Comparison of ENCODE assay signal across 27 cellular contexts in the genomic region with DNA sequence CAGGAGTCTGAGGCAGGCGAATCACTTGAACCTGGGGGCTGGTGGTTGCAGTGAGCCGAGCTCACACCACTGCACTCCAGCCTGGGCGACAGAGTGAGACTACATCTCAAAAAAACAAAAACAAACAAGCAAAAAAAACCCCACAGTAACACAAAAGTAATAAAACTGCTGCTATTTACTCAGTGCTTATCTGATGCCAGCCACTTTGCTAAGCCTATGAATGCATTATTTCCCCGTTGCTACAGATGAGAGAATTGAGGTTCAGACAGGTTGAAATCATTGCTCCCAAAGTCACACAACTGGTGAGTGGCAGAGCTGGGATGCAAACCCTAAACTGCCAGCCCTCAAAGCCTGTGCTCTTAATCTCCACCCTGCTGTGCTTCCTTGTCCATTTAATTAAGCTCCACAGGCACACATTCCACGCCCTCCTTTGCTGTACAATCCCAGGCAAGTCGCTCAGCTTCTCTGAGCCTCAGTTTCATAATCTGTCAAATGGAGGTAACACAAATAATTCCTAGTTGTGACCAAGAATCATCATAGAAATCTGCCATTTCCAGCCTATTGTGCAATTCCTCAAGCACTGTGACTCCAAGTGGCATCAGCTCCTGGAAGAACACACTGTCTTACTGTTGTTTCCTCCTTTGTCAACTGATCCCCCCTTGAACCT. TPM values are rescaled to one million over a fixed set of nuclear protein-coding genes. Genes with fewer than 3 reads are reported as not detected.
A peak's percentile ranks its signal among the peaks of the same experiment; 100 is the strongest.
DNase-seq lines count a peak whose midpoint lies in the region; TF ChIP-seq lines count a peak whose summit lies in the region.
"Had no signal": no experiment of that assay in that cellular context is flagged by ENCODE, and none has a peak within 500 bp of the region (broad histone marks: within the 10 kb centered on the region; RNA-seq: fewer than 3 reads in every experiment).

No MANE protein-coding gene starts in this region.

- H3K4me3 Mint-ChIP-seq in endodermal cell (no peak overlapping the region), osteocyte (ENCODE audit: unreplicated experiment) (no peak overlapping the region)
- H3K4me3 Mint-ChIP-seq: activated T-helper 17 cell treated with anti-CD3 and anti-CD28 coated beads, Interleukin-2, amount 50 U/mL, for 72 hours; CD8-positive, alpha-beta memory T cell; immature natural killer cell; memory B cell had no signal

- peak; percentile 42 for DNase-seq in ELF-1 (ENCODE audit: low read depth, low spot score)
- DNase-seq in NCI-H69 (lab: John Stamatoyannopoulos, UW): peak; percentile 77
- DNase-seq in endodermal cell: peak; percentile 74
- peak; percentile 30 for DNase-seq in osteocyte (ENCODE audit: extremely low spot score, unreplicated experiment)
- no peak for DNase-seq in COLO668 (lab: John Stamatoyannopoulos, UW; ENCODE audit: unreplicated experiment)
- DNase-seq in GM19238 (ENCODE audit: insufficient read length, low spot score): no peak
- no peak for DNase-seq in GM19240 (ENCODE audit: insufficient read length, low spot score)
- DNase-seq: activated CD4-positive, alpha-beta T cell treated with anti-CD3 and anti-CD28 coated beads, Interleukin-2, amount 50 U/mL, for 48 hours; activated CD8-positive, alpha-beta memory T cell treated with anti-CD3 and anti-CD28 coated beads, Interleukin-2, amount 50 U/mL, for 4 hours; aorta; CD8-positive, alpha-beta memory T cell; DMS79 treated with DMSO at 0.1 percent for 48 hours; effector memory CD4-positive, alpha-beta T cell; heart left ventricle; immature natural killer cell; Kasumi-1; NCI-H1694; NCI-H2171 treated with DMSO at 0.1 percent for 48 hours; NCI-H526; psoas muscle; SIG-M5; stimulated activated CD4-positive, alpha-beta T cell treated with anti-CD3 and anti-CD28 coated beads, Interleukin-4, amount 100 ng/mL, for 4 hours; stimulated activated naive CD4-positive, alpha-beta T cell; SW 1271 had no signal

- no peak overlapping the region for H3K27ac ChIP-seq in endodermal cell (ENCODE audit: low read depth, low read length)
- H3K27ac ChIP-seq: heart left ventricle, psoas muscle had no signal

- H3K4me1 ChIP-seq in endodermal cell (ENCODE audit: control insufficient read depth, insufficient read depth, low read length): no peaks in the 10 kb centered on the region
- H3K4me1 ChIP-seq: psoas muscle had no signal

- no peaks in the 10 kb centered on the region for H3K36me3 ChIP-seq in endodermal cell (ENCODE audit: control insufficient read depth, insufficient read depth, low read length)

- H3K9ac ChIP-seq in endodermal cell (ENCODE audit: extremely low read depth, low read length, poor library complexity, severe bottlenecking): no peak overlapping the region

- H3K9me3 Mint-ChIP-seq in endodermal cell (peaks cover 6% of the 10 kb centered on the region), osteocyte (ENCODE audit: unreplicated experiment) (peaks cover 18% of the 10 kb centered on the region)
- H3K9me3 Mint-ChIP-seq: activated T-helper 17 cell treated with anti-CD3 and anti-CD28 coated beads, Interleukin-2, amount 50 U/mL, for 72 hours; immature natural killer cell had no signal

- H3K27ac Mint-ChIP-seq in endodermal cell (no peak overlapping the region), osteocyte (ENCODE audit: unreplicated experiment) (no peak overlapping the region)
- H3K27ac Mint-ChIP-seq: activated naive CD4-positive, alpha-beta T cell treated with anti-CD3 and anti-CD28 coated beads, Interleukin-2, amount 50 U/mL, for 72 hours; activated T-helper 17 cell treated with anti-CD3 and anti-CD28 coated beads, Interleukin-2, amount 50 U/mL, for 72 hours; immature natural killer cell; memory B cell had no signal

- H3K27me3 Mint-ChIP-seq in endodermal cell (ENCODE audit: insufficient read depth) (peaks cover 21% of the 10 kb centered on the region), osteocyte (ENCODE audit: unreplicated experiment) (no peaks in the 10 kb centered on the region)
- H3K27me3 Mint-ChIP-seq: activated T-helper 17 cell treated with anti-CD3 and anti-CD28 coated beads, Interleukin-2, amount 50 U/mL, for 72 hours; CD8-positive, alpha-beta memory T cell; memory B cell had no signal

- no peak overlapping the region for H3K4me3 ChIP-seq in endodermal cell (ENCODE audit: low read length)
- H3K4me3 ChIP-seq: heart left ventricle, psoas muscle had no signal

- peaks cover 15% of the 10 kb centered on the region for H3K27me3 ChIP-seq in endodermal cell (ENCODE audit: control insufficient read depth, insufficient read depth, low read length, poor library complexity, severe bottlenecking)
- H3K27me3 ChIP-seq: heart left ventricle had no signal

- H3K36me3 Mint-ChIP-seq in endodermal cell (ENCODE audit: low read depth) (no peaks in the 10 kb centered on the region), osteocyte (ENCODE audit: unreplicated experiment) (no peaks in the 10 kb centered on the region)

- H3K4me1 Mint-ChIP-seq in endodermal cell (peaks cover 5% of the 10 kb centered on the region), osteocyte (ENCODE audit: unreplicated experiment) (no peaks in the 10 kb centered on the region)

- 68 to 71% methylated on average over 5 to 6 of the region's 6 CpGs for WGBS in endodermal cell (ENCODE audit: insufficient coverage in 1 of 2, insufficient read length in 1 of 2), 2 experiments

- no peak for TF ChIP-seq CTCF in endodermal cell (conservative IDR thresholded peaks at IDR 0.05)
- no peak for TF ChIP-seq CTCF in osteocyte (IDR thresholded peaks at IDR 0.05)

- no peaks in the 10 kb centered on the region for H3K9me3 ChIP-seq in endodermal cell (ENCODE audit: control insufficient read depth, low read length)

RNA-seq across cellular contexts. Expression of gene OAS3, which starts 5.7 kb away (rescaled TPM):
- total RNA-seq in endodermal cell (under 1 TPM; 0.64 to 0.84 TPM), osteocyte (0.13 TPM in 1 of 2 replicates, not detected in the other)
- 0.32 TPM for polyA plus RNA-seq in endodermal cell (2013, experiment 1 of 2)
- 0.29 TPM for polyA plus RNA-seq in endodermal cell (2013, experiment 2 of 2)

RNA-seq across cellular contexts. Expression of gene OAS1, which starts 25.9 kb away (rescaled TPM):
- total RNA-seq in endodermal cell: not detected
- not detected for polyA plus RNA-seq in endodermal cell (2013, experiment 1 of 2)
- not detected for polyA plus RNA-seq in endodermal cell (2013, experiment 2 of 2)
- 0.48 TPM in 1 of 2 replicates, not detected in the other for total RNA-seq in osteocyte

RNA-seq across cellular contexts. Expression of gene OAS2, which starts 45.7 kb away (rescaled TPM):
- total RNA-seq in endodermal cell: not detected
- polyA plus RNA-seq in endodermal cell (2013, experiment 1 of 2): not detected
- polyA plus RNA-seq in endodermal cell (2013, experiment 2 of 2): not detected
- not detected in 2 replicates for total RNA-seq in osteocyte

Comparison
In these comparisons a context has a peak if more than half of its experiments do, and no peak if none do; other contexts are left out.
1. DNase-seq: peak in ELF-1 (single experiment), NCI-H69 (single experiment), endodermal cell (single experiment) and osteocyte (single experiment); none in COLO668 (single experiment), GM19238 (single experiment) and GM19240 (single experiment).